In the genomic region with DNA sequence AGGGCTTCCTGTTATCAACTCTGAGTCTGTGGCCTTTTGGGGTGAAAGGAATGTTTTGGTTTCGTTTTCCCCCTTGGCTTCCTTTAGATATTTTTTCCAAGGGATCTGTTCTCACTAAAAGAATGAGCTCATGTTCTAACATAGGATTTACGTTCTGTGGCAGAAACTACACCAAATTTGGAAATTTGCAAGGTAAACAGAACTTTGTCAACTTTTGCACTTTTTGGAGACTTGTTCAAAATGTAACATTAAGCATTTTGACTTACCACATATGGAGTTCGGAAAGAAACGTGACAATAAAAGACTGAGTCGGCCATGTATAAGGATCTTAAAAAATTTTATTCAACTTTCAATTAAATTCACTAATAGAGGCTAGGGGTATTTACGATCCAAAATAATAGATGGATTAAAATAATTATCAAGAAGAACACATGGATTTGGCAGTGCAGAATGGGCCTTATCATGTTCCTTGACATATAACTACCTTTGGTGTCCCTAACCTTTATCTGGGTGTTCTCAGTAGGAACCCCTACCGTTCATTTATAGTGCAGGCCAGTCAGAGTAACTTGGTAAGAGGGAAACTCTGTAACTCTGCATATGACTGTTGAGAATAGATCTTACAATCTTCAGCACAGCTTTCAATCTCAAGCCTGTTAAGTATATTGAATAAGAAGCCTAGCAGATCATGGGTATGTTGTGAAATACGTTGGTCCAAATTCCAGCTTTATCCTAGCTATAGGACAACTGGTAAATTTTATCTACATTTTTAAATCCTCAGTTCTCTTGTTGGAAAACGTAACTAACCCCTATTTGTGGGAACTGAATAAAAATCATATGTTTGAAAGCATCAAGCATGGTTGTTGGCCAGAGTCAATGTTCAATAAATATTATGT, we compare ENCODE assay signal across 12 cellular contexts. TPM values are rescaled to one million over a fixed set of nuclear protein-coding genes. Genes with fewer than 3 reads are reported as not detected.
DNase-seq lines count a peak whose midpoint lies in the region; ATAC-seq lines count a peak whose summit lies in the region.
"Had no signal": no experiment of that assay in that cellular context is flagged by ENCODE, and none has a peak within 500 bp of the region (broad histone marks: within the 10 kb centered on the region; RNA-seq: fewer than 3 reads in every experiment).

No MANE protein-coding gene starts in this region.

- peaks cover 77% of the 10 kb centered on the region for H3K4me1 ChIP-seq in muscle layer of colon (ENCODE audit: insufficient read depth, low read length)

- H3K4me3 ChIP-seq in muscle layer of colon (ENCODE audit: low read depth in 1 of 2, low read length in 2 of 2) = peak overlapping the region in 1 of 2 donors; percentile 23
- H3K4me3 ChIP-seq: upper lobe of left lung had no signal

- no peaks in the 10 kb centered on the region for H3K36me3 ChIP-seq in muscle layer of colon (ENCODE audit: insufficient read depth, low read length)
- H3K36me3 ChIP-seq: upper lobe of left lung had no signal

- ATAC-seq in left ventricle myocardium superior (peak; percentile 23), HG02798 (IDR thresholded peaks at IDR 0.05; ENCODE audit: poor library complexity, unreplicated experiment) (no peak), GM18498 (IDR thresholded peaks at IDR 0.05; ENCODE audit: unreplicated experiment) (no peak)
- ATAC-seq: activated CD8-positive, alpha-beta T cell treated with anti-CD3 and anti-CD28 coated beads, Interleukin-2, amount 10 ng/mL, durations not matched to agents 7 days and 5 days had no signal

- intact Hi-C loops in left ventricle myocardium superior (cut with micrococcal nuclease) (no loop called here), cardiac septum (cut with DNase I) (no loop called here)

- DNase-seq in left ventricle myocardium superior (no peak), cardiac septum (ENCODE audit: low spot score) (no peak), dermis blood vessel endothelial cell (peak; percentile 63), NOMO-1 treated with DMSO at 0.1 percent for 48 hours (lab: John Stamatoyannopoulos, UW; ENCODE audit: unreplicated experiment) (no peak), T-helper 9 cell (no peak)
- DNase-seq: activated CD8-positive, alpha-beta T cell treated with anti-CD3 and anti-CD28 coated beads, Interleukin-2, amount 10 ng/mL, durations not matched to agents 7 days and 5 days; naive B cell; stimulated activated CD4-positive, alpha-beta T cell treated with anti-CD3 and anti-CD28 coated beads, Interleukin-4, amount 100 ng/mL, for 1 hour; upper lobe of left lung had no signal

- peak overlapping the region; percentile 67 for H3K27ac ChIP-seq in muscle layer of colon (ENCODE audit: low read depth, low read length)

- no peaks in the 10 kb centered on the region for H3K9me3 ChIP-seq in muscle layer of colon (ENCODE audit: low read length)
- H3K9me3 ChIP-seq: upper lobe of left lung had no signal

- no peaks in the 10 kb centered on the region for H3K27me3 ChIP-seq in muscle layer of colon (ENCODE audit: control insufficient read depth in 1 of 2, insufficient read depth in 2 of 2, low read length in 2 of 2)
- H3K27me3 ChIP-seq: upper lobe of left lung had no signal

- peak overlapping the region; percentile 4 for H3K9ac ChIP-seq in muscle layer of colon (ENCODE audit: low read length)

RNA-seq across cellular contexts. Expression of a gene that starts 11.8 kb away (rescaled TPM):
- 32.8 TPM for total RNA-seq in left ventricle myocardium superior
- 48.7 TPM for total RNA-seq in cardiac septum
- 1.9 and 2.3 TPM in 2 replicates for total RNA-seq in dermis blood vessel endothelial cell
- total RNA-seq: activated CD8-positive, alpha-beta T cell treated with anti-CD3 and anti-CD28 coated beads, Interleukin-2, amount 10 ng/mL, durations not matched to agents 7 days and 5 days had no signal

RNA-seq across cellular contexts. Expression of a gene that starts 49.8 kb away (rescaled TPM):
- total RNA-seq in left ventricle myocardium superior (14.3 TPM), cardiac septum (15.5 TPM), dermis blood vessel endothelial cell (35.1 and 39.5 TPM in 2 replicates)

Comparison
In these comparisons a context has a peak if more than half of its experiments do, and no peak if none do; other contexts are left out.
1. RNA of a gene that starts 11.8 kb away (total RNA-seq): 48.7 TPM in cardiac septum (single experiment) and 32.8 TPM in left ventricle myocardium superior (single experiment); 1.9 to 2.3 TPM in dermis blood vessel endothelial cell; every median in the first group is over 10 times any median in the second.